ENCODE assay signal across 2 cellular contexts in the genomic region with DNA sequence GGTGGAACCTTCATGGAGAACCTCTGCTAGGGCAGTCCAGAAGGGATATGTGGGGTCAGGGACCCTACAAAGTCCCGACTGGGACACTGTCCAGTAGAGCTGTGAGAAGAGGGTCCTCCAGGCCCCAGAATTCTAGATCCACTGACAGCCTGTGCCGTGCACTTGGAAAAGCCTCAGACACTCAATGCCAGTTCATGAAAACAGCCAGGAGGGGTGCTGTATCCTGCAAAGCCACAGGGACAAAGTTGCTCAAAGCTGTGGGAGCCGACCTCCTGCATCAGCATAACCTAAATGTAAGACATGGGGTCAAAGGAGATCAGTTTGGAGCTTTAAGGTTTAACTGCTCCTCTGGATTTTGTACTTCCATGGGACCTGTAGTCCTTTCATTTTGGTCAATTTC.
TF ChIP-seq lines count a peak whose summit lies in the region.

No MANE protein-coding gene starts in this region.

TF ChIP-seq in HepG2, 621 proteins besides CTCF, POLR2A, EP300 and RAD21 (continued from another document):
- no peak for TF ChIP-seq TOE1 (CRISPR knock-in tag; IDR thresholded peaks at IDR 0.05)
- TF ChIP-seq, protein P1, sequence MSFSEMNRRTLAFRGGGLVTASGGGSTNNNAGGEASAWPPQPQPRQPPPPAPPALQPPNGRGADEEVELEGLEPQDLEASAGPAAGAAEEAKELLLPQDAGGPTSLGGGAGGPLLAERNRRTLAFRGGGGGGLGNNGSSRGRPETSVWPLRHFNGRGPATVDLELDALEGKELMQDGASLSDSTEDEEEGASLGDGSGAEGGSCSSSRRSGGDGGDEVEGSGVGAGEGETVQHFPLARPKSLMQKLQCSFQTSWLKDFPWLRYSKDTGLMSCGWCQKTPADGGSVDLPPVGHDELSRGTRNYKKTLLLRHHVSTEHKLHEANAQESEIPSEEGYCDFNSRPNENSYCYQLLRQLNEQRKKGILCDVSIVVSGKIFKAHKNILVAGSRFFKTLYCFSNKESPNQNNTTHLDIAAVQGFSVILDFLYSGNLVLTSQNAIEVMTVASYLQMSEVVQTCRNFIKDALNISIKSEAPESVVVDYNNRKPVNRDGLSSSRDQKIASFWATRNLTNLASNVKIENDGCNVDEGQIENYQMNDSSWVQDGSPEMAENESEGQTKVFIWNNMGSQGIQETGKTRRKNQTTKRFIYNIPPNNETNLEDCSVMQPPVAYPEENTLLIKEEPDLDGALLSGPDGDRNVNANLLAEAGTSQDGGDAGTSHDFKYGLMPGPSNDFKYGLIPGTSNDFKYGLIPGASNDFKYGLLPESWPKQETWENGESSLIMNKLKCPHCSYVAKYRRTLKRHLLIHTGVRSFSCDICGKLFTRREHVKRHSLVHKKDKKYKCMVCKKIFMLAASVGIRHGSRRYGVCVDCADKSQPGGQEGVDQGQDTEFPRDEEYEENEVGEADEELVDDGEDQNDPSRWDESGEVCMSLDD (CRISPR knock-in tag; IDR thresholded peaks at IDR 0.05; ENCODE audit: borderline replicate concordance), result no peak
- TF ChIP-seq, protein P2, sequence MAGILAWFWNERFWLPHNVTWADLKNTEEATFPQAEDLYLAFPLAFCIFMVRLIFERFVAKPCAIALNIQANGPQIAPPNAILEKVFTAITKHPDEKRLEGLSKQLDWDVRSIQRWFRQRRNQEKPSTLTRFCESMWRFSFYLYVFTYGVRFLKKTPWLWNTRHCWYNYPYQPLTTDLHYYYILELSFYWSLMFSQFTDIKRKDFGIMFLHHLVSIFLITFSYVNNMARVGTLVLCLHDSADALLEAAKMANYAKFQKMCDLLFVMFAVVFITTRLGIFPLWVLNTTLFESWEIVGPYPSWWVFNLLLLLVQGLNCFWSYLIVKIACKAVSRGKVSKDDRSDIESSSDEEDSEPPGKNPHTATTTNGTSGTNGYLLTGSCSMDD (CRISPR knock-in tag; IDR thresholded peaks at IDR 0.05), result no peak
- no peak for TF ChIP-seq GTF3A (CRISPR knock-in tag; conservative IDR thresholded peaks at IDR 0.05)
- no peak for TF ChIP-seq ZNF567 (CRISPR knock-in tag; IDR thresholded peaks at IDR 0.05; ENCODE audit: borderline replicate concordance)
- no peak for TF ChIP-seq MBD4 (IDR thresholded peaks at IDR 0.05; ENCODE audit: borderline replicate concordance, low read length)
- TF ChIP-seq, protein P3, sequence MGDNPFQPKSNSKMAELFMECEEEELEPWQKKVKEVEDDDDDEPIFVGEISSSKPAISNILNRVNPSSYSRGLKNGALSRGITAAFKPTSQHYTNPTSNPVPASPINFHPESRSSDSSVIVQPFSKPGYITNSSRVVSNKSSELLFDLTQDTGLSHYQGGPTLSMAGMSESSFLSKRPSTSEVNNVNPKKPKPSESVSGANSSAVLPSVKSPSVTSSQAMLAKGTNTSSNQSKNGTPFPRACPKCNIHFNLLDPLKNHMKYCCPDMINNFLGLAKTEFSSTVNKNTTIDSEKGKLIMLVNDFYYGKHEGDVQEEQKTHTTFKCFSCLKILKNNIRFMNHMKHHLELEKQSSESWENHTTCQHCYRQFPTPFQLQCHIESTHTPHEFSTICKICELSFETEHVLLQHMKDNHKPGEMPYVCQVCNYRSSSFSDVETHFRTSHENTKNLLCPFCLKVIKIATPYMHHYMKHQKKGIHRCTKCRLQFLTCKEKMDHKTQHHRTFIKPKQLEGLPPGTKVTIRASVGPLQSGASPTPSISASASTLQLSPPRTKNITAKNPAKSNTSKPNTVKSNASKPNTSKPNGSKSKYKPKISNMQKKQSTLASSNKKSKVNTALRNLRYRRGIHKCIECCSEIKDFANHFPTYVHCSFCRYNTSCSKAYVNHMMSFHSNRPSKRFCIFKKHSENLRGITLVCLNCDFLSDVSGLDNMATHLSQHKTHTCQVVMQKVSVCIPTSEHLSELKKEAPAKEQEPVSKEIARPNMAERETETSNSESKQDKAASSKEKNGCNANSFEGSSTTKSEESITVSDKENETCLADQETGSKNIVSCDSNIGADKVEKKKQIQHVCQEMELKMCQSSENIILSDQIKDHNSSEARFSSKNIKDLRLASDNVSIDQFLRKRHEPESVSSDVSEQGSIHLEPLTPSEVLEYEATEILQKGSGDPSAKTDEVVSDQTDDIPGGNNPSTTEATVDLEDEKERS (CRISPR knock-in tag; IDR thresholded peaks at IDR 0.05), result no peak
- TF ChIP-seq, protein P4, sequence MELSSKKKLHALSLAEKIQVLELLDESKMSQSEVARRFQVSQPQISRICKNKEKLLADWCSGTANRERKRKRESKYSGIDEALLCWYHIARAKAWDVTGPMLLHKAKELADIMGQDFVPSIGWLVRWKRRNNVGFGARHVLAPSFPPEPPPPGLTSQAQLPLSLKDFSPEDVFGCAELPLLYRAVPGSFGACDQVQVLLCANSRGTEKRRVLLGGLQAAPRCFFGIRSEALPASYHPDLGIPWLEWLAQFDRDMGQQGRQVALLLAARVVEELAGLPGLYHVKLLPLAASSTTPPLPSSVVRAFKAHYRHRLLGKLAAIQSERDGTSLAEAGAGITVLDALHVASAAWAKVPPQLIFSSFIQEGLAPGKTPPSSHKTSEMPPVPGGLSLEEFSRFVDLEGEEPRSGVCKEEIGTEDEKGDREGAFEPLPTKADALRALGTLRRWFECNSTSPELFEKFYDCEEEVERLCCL (CRISPR knock-in tag; IDR thresholded peaks at IDR 0.05; ENCODE audit: borderline replicate concordance), result no peak
TF ChIP-seq in HepG2: peak in this region for 0.

TF ChIP-seq in WTC11, 78 proteins besides CTCF, POLR2A, EP300 and RAD21:
- TF ChIP-seq, protein P5, sequence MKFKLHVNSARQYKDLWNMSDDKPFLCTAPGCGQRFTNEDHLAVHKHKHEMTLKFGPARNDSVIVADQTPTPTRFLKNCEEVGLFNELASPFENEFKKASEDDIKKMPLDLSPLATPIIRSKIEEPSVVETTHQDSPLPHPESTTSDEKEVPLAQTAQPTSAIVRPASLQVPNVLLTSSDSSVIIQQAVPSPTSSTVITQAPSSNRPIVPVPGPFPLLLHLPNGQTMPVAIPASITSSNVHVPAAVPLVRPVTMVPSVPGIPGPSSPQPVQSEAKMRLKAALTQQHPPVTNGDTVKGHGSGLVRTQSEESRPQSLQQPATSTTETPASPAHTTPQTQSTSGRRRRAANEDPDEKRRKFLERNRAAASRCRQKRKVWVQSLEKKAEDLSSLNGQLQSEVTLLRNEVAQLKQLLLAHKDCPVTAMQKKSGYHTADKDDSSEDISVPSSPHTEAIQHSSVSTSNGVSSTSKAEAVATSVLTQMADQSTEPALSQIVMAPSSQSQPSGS (CRISPR knock-in tag; IDR thresholded peaks at IDR 0.05; ENCODE audit: borderline replicate concordance, low read depth), result no peak
- no peak for TF ChIP-seq TP53 (CRISPR knock-in tag; IDR thresholded peaks at IDR 0.05)
- no peak for TF ChIP-seq NR3C1 (CRISPR knock-in tag; conservative IDR thresholded peaks at IDR 0.05; ENCODE audit: low read depth)
- TF ChIP-seq GRHL2 (CRISPR knock-in tag; IDR thresholded peaks at IDR 0.05; ENCODE audit: insufficient replicate concordance, severe bottlenecking), result no peak
- TF ChIP-seq, protein P6, sequence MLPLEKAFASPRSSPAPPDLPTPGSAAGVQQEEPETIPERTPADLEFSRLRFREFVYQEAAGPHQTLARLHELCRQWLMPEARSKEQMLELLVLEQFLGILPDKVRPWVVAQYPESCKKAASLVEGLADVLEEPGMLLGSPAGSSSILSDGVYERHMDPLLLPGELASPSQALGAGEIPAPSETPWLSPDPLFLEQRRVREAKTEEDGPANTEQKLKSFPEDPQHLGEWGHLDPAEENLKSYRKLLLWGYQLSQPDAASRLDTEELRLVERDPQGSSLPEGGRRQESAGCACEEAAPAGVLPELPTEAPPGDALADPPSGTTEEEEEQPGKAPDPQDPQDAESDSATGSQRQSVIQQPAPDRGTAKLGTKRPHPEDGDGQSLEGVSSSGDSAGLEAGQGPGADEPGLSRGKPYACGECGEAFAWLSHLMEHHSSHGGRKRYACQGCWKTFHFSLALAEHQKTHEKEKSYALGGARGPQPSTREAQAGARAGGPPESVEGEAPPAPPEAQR (CRISPR knock-in tag; IDR thresholded peaks at IDR 0.05), result no peak
- TF ChIP-seq, protein P7, sequence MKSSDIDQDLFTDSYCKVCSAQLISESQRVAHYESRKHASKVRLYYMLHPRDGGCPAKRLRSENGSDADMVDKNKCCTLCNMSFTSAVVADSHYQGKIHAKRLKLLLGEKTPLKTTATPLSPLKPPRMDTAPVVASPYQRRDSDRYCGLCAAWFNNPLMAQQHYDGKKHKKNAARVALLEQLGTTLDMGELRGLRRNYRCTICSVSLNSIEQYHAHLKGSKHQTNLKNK (CRISPR knock-in tag; IDR thresholded peaks at IDR 0.05), result no peak
- TF ChIP-seq, protein P8, sequence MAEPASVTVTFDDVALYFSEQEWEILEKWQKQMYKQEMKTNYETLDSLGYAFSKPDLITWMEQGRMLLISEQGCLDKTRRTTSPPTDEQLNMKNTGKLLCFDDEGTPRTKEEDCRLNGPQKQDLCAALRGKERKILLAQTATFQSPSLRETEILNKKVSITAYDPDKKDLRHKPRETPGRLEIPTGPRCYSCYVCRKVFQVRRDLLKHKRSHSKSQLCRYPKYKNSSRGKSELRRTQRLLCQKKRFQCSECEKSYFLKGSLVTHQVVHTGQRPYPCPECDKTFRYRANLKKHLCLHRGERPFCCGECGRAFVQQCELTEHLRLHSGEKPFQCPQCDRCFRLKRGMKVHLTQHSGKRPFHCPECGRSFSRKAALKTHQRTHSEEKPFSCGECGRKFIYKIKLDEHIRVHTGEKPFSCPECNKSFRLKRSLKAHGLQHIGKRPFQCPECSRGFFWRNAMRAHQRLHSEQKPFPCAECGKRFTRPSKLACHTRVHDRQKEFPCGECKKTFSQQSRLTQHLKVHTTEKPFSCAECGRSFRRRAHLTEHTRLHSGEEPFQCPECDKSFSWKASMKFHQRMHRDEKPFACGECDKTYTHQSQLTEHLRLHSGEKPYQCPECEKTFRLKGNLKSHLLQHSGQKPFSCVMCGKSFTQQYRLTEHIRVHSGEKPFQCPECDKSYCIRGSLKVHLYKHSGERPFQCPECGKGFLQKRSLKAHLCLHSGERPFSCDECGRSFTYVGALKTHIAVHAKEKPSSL (CRISPR knock-in tag; conservative IDR thresholded peaks at IDR 0.05), result no peak
- TF ChIP-seq MXD4 (CRISPR knock-in tag; IDR thresholded peaks at IDR 0.05; ENCODE audit: borderline replicate concordance), result no peak
- TF ChIP-seq SMAD4 (CRISPR knock-in tag; IDR thresholded peaks at IDR 0.05), result no peak
- TF ChIP-seq, protein P9, sequence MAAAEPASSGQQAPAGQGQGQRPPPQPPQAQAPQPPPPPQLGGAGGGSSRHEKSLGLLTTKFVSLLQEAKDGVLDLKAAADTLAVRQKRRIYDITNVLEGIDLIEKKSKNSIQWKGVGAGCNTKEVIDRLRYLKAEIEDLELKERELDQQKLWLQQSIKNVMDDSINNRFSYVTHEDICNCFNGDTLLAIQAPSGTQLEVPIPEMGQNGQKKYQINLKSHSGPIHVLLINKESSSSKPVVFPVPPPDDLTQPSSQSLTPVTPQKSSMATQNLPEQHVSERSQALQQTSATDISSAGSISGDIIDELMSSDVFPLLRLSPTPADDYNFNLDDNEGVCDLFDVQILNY (CRISPR knock-in tag; IDR thresholded peaks at IDR 0.05), result no peak
- TF ChIP-seq ZNF232 (CRISPR knock-in tag; IDR thresholded peaks at IDR 0.05), result no peak
- TF ChIP-seq GTF2I (CRISPR knock-in tag; conservative IDR thresholded peaks at IDR 0.05), result no peak
- TF ChIP-seq PRRX2 (CRISPR knock-in tag; IDR thresholded peaks at IDR 0.05), result no peak
- no peak for TF ChIP-seq ZNF263 (CRISPR knock-in tag; IDR thresholded peaks at IDR 0.05; ENCODE audit: low read depth)
- no peak for TF ChIP-seq IRF2 (CRISPR knock-in tag; IDR thresholded peaks at IDR 0.05; ENCODE audit: borderline replicate concordance, low read depth)
- TF ChIP-seq, protein P10, sequence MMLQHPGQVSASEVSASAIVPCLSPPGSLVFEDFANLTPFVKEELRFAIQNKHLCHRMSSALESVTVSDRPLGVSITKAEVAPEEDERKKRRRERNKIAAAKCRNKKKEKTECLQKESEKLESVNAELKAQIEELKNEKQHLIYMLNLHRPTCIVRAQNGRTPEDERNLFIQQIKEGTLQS (CRISPR knock-in tag; conservative IDR thresholded peaks at IDR 0.05), result no peak
- no peak for TF ChIP-seq NFE2L1 (CRISPR knock-in tag; IDR thresholded peaks at IDR 0.05)
- TF ChIP-seq, protein P11, sequence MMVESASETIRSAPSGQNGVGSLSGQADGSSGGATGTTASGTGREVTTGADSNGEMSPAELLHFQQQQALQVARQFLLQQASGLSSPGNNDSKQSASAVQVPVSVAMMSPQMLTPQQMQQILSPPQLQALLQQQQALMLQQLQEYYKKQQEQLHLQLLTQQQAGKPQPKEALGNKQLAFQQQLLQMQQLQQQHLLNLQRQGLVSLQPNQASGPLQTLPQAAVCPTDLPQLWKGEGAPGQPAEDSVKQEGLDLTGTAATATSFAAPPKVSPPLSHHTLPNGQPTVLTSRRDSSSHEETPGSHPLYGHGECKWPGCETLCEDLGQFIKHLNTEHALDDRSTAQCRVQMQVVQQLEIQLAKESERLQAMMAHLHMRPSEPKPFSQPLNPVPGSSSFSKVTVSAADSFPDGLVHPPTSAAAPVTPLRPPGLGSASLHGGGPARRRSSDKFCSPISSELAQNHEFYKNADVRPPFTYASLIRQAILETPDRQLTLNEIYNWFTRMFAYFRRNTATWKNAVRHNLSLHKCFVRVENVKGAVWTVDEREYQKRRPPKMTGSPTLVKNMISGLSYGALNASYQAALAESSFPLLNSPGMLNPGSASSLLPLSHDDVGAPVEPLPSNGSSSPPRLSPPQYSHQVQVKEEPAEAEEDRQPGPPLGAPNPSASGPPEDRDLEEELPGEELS (CRISPR knock-in tag; IDR thresholded peaks at IDR 0.05), result no peak
- TF ChIP-seq, protein P12, sequence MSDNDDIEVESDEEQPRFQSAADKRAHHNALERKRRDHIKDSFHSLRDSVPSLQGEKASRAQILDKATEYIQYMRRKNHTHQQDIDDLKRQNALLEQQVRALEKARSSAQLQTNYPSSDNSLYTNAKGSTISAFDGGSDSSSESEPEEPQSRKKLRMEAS (CRISPR knock-in tag; IDR thresholded peaks at IDR 0.05), result no peak
